In the genomic region with DNA sequence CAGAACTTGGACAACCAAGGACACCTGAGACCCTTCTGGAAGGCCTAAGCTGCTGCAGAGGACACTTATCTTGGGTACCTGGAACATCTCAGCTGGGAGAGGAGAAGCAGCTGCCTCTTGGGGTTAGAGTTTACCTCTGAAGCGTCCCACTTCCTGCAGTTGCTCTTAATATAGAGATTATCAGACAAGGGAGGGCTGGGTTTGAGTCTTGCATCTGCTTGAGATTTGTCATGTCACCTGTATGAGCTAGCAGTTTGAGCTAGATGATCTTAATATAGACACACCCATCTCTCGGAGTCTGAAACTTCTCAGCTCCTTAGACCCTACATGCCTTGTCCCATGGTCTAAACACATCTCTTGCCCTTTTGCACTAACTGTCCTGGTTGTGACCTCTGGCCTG, we compare ENCODE assay signal across 27 cellular contexts.
"Had no signal": no experiment of that assay in that cellular context is flagged by ENCODE, and none has a peak within 500 bp of the region (broad histone marks: within the 10 kb centered on the region; RNA-seq: fewer than 3 reads in every experiment).

No MANE protein-coding gene starts in this region.

- H3K9me3 ChIP-seq: colonic mucosa, esophagus squamous epithelium, gastrocnemius medialis, heart left ventricle, left lung, lower lobe of right lung, mucosa of descending colon had no signal

- DNase-seq: colonic mucosa; cortex of kidney; effector CD8-positive, alpha-beta T cell; effector memory CD8-positive, alpha-beta T cell; endodermal cell; erythroblast; esophagus squamous epithelium; foreskin fibroblast; foreskin melanocyte; gastrocnemius medialis; heart left ventricle; hypothalamus; immature natural killer cell; islet precursor cell; kidney; kidney glomerular epithelial cell; left lung; left ventricle myocardium superior; lower lobe of right lung; mesenchymal stem cell; mucosa of descending colon; naive B cell had no signal

- H3K4me1 ChIP-seq: colonic mucosa, esophagus squamous epithelium, gastrocnemius medialis, heart left ventricle, left lung, lower lobe of right lung had no signal

- ATAC-seq: effector memory CD8-positive, alpha-beta T cell; esophagus mucosa; gastrocnemius medialis; heart left ventricle; left lung; left ventricle myocardium superior; lower lobe of right lung; mucosa of descending colon had no signal

- H3K79me2 ChIP-seq: hepatocyte had no signal

- H3K4me2 ChIP-seq: hepatocyte had no signal

- H3K27ac Mint-ChIP-seq: dendritic cell treated with granulocyte-macrophage colony-stimulating factor and Interleukin-4, amounts not matched to agents 40 ng/mL and 50 ng/mL, for 4 days; effector memory CD8-positive, alpha-beta T cell; endodermal cell; immature natural killer cell; mesothelial cell of epicardium; naive B cell had no signal

- H2AFZ ChIP-seq: hepatocyte had no signal

- H3K27me3 ChIP-seq: colonic mucosa had no signal

- H3K9me3 Mint-ChIP-seq: dendritic cell treated with granulocyte-macrophage colony-stimulating factor and Interleukin-4, amounts not matched to agents 40 ng/mL and 50 ng/mL, for 4 days; effector memory CD8-positive, alpha-beta T cell; endodermal cell; immature natural killer cell; mesothelial cell of epicardium; naive B cell had no signal

- H3K4me3 Mint-ChIP-seq: dendritic cell treated with granulocyte-macrophage colony-stimulating factor and Interleukin-4, amounts not matched to agents 40 ng/mL and 50 ng/mL, for 4 days; effector memory CD8-positive, alpha-beta T cell; endodermal cell; immature natural killer cell; mesothelial cell of epicardium; naive B cell had no signal

- H3K27ac ChIP-seq: colonic mucosa, epithelial cell of prostate, esophagus squamous epithelium, gastrocnemius medialis, heart left ventricle, hepatocyte, left lung, lower lobe of right lung had no signal

- H3K4me1 Mint-ChIP-seq: immature natural killer cell, mesothelial cell of epicardium, naive B cell had no signal

- H3K36me3 ChIP-seq: colonic mucosa, esophagus squamous epithelium, gastrocnemius medialis, heart left ventricle, left lung, lower lobe of right lung had no signal

- H3K36me3 Mint-ChIP-seq: immature natural killer cell, mesothelial cell of epicardium, naive B cell had no signal

- H3K4me3 ChIP-seq: colonic mucosa, esophagus squamous epithelium, gastrocnemius medialis, heart left ventricle, hepatocyte, left lung, lower lobe of right lung, mucosa of descending colon had no signal
